ENCODE assay signal across 10 cellular contexts in genomic region chr20:54194724-54195438, GRCh38. TPM values are rescaled to one million over a fixed set of nuclear protein-coding genes. Genes with fewer than 3 reads are reported as not detected.
A peak's percentile ranks its signal among the peaks of the same experiment; 100 is the strongest.
DNase-seq lines count a peak whose midpoint lies in the region; FAIRE-seq and TF ChIP-seq lines count a peak whose summit lies in the region.
"Had no signal": no experiment of that assay in that cellular context is flagged by ENCODE, and none has a peak within 500 bp of the region (broad histone marks: within the 10 kb centered on the region; RNA-seq: fewer than 3 reads in every experiment).

No MANE protein-coding gene starts in this region.

- no peaks in the 10 kb centered on the region for H3K9me3 Mint-ChIP-seq in astrocyte (ENCODE audit: unreplicated experiment)

- H3K27ac ChIP-seq in astrocyte (ENCODE audit: low read depth, low read length) (no peak overlapping the region), neuronal stem cell (replicated peaks; ENCODE audit: low read length) (no peak overlapping the region)

- no peak overlapping the region for H3K4me3 Mint-ChIP-seq in astrocyte (ENCODE audit: unreplicated experiment)

- no peak overlapping the region for H2BK5ac ChIP-seq in neuronal stem cell (ENCODE audit: low read length)

- H3K23ac ChIP-seq in neuronal stem cell (ENCODE audit: low read depth, low read length, poor library complexity) = no peak overlapping the region

- H3K27me3 Mint-ChIP-seq in astrocyte (ENCODE audit: low read depth, unreplicated experiment) = peaks cover 1% of the 10 kb centered on the region

- H2BK15ac ChIP-seq in neuronal stem cell (ENCODE audit: low read length) = no peak overlapping the region

- H2BK12ac ChIP-seq in neuronal stem cell (ENCODE audit: low read length) = no peak overlapping the region

- H3K9ac ChIP-seq in astrocyte (ENCODE audit: low read length) = no peak overlapping the region
- no peak overlapping the region for H3K9ac ChIP-seq in neuronal stem cell (ENCODE audit: low read depth, low read length, poor library complexity)

- no peak overlapping the region for H3K4me3 ChIP-seq in astrocyte (ENCODE audit: insufficient read depth, low read depth, low read length)
- peak overlapping the region in 1 of 2 donors; percentile 68 for H3K4me3 ChIP-seq in neuronal stem cell (ENCODE audit: low read length in 2 of 2)

- H3K4me2 ChIP-seq in astrocyte (ENCODE audit: low read length) (no peak overlapping the region), neuronal stem cell (ENCODE audit: insufficient read depth, low read length, poor library complexity, severe bottlenecking) (no peak overlapping the region)

- H3K79me1 ChIP-seq in neuronal stem cell (ENCODE audit: low read depth, low read length) = no peaks in the 10 kb centered on the region

- H2AK5ac ChIP-seq in neuronal stem cell (ENCODE audit: low read depth, low read length) = peak overlapping the region; percentile 49

- no peak overlapping the region for H3K14ac ChIP-seq in neuronal stem cell (ENCODE audit: low read length)

- H3K36me3 ChIP-seq in astrocyte (ENCODE audit: insufficient read depth, low read length) = no peaks in the 10 kb centered on the region
- H3K36me3 ChIP-seq in neuronal stem cell (replicated peaks in 1 of 2; ENCODE audit: control insufficient read depth in 2 of 2, insufficient read depth in 2 of 2, low read length in 2 of 2) = peaks cover 0 to 2% of the 10 kb centered on the region in 2 donors

- no peak overlapping the region for H4K8ac ChIP-seq in neuronal stem cell (ENCODE audit: low read depth, low read length)

- FAIRE-seq in astrocyte (lab: Jason Lieb, UNC) = no peak

- H3K4me1 ChIP-seq in astrocyte (ENCODE audit: insufficient read depth, low read length) (no peaks in the 10 kb centered on the region), neuronal stem cell (ENCODE audit: control insufficient read depth in 2 of 2, insufficient read depth in 1 of 2, low read depth in 1 of 2, low read length in 2 of 2) (peaks cover 0 to 2% of the 10 kb centered on the region in 2 donors)

- no peak overlapping the region for H3K18ac ChIP-seq in neuronal stem cell (ENCODE audit: low read length)

- no peak overlapping the region for H2BK120ac ChIP-seq in neuronal stem cell (ENCODE audit: low read depth, low read length)

- H2AFZ ChIP-seq in astrocyte (ENCODE audit: low read depth, low read length) (no peak overlapping the region), neuronal stem cell (ENCODE audit: low read length) (no peak overlapping the region)

- no peak overlapping the region for H3K4ac ChIP-seq in neuronal stem cell (ENCODE audit: low read length)

- DNase-seq in HT-29 (ENCODE audit: low spot score) (peak; percentile 69), astrocyte (ENCODE audit: low read depth) (peak; percentile 18), neuronal stem cell (ENCODE audit: low spot score) (no peak), NOMO-1 treated with dmso at 0.1 percent for 144 hours (lab: John Stamatoyannopoulos, UW; ENCODE audit: unreplicated experiment) (no peak), NCI-H2081 (lab: John Stamatoyannopoulos, UW) (no peak)
- DNase-seq in activated CD4-positive, CD25-positive, alpha-beta regulatory T cell (lab: John Stamatoyannopoulos, UW) = no peak
- DNase-seq in activated CD4-positive, alpha-beta T cell treated with anti-CD3 and anti-CD28 coated beads, Interleukin-2, amount 50 U/mL, for 48 hours = no peak
- DNase-seq: activated T-cell treated with anti-CD3 and anti-CD28 coated beads, Interleukin-2, amount 50 U/mL, for 48 hours; NCI-H526 had no signal

- peak overlapping the region; percentile 26 for H3K27ac Mint-ChIP-seq in astrocyte (ENCODE audit: unreplicated experiment)

- no peaks in the 10 kb centered on the region for H3K27me3 ChIP-seq in astrocyte (ENCODE audit: insufficient read depth, low read length)
- peaks cover 0 to 5% (median 0%) of the 10 kb centered on the region in 3 experiments for H3K27me3 ChIP-seq in neuronal stem cell (ENCODE audit: control insufficient read depth in 3 of 3, insufficient read depth in 3 of 3, low read depth in 1 of 3, low read length in 3 of 3)

- no peaks in the 10 kb centered on the region for H4K20me1 ChIP-seq in astrocyte (ENCODE audit: insufficient read depth, low read length)

- H3K9me3 ChIP-seq in astrocyte (ENCODE audit: insufficient read depth, low read depth, low read length) (no peaks in the 10 kb centered on the region), neuronal stem cell (replicated peaks in 1 of 2; ENCODE audit: control insufficient read depth in 2 of 2, insufficient read depth in 1 of 2, low read depth in 1 of 2, low read length in 2 of 2) (no peaks in the 10 kb centered on the region)

- no peak overlapping the region for H4K91ac ChIP-seq in neuronal stem cell (ENCODE audit: low read depth, low read length, poor library complexity)

- no peaks in the 10 kb centered on the region for H3K79me2 ChIP-seq in astrocyte (ENCODE audit: insufficient read depth, low read length)

- no peaks in the 10 kb centered on the region for H3K36me3 Mint-ChIP-seq in astrocyte (ENCODE audit: low read depth, unreplicated experiment)

- no CpG with 5 or more reads among the region's 11 CpGs for WGBS in neuronal stem cell (ENCODE audit: extremely low coverage in 2 of 2, insufficient read length in 2 of 2, insufficient replicate concordance in 1 of 2), 2 donors

- TF ChIP-seq CTCF in GM12873 (IDR thresholded peaks at IDR 0.05; ENCODE audit: insufficient read depth, low read depth, low read length, missing control alignments) = peak; percentile 40
- peak; percentile 15 for TF ChIP-seq CTCF in astrocyte (IDR thresholded peaks at IDR 0.05; ENCODE audit: insufficient read depth, low read depth, low read length)

- H3K4me1 Mint-ChIP-seq in astrocyte (ENCODE audit: low read depth, unreplicated experiment) = peaks cover 11% of the 10 kb centered on the region

RNA-seq across cellular contexts. Expression of gene PFDN4, which starts 13.0 kb away (rescaled TPM):
- total RNA-seq in HT-29 (2014; rRNA removed; shearing (Covaris generic)) = 26.8 and 27.9 TPM in 2 replicates
- total RNA-seq in astrocyte = 28.3 and 35.2 TPM in 2 replicates
- 149 TPM for polyA plus RNA-seq in neuronal stem cell (2013, experiment 1 of 2)
- polyA plus RNA-seq in neuronal stem cell (2013, experiment 2 of 2) = 155 TPM

RNA-seq across cellular contexts. Expression of gene CYP24A1, which starts 21.1 kb away (rescaled TPM):
- total RNA-seq in HT-29 (2014; rRNA removed; shearing (Covaris generic)) = 1.1 and 1.9 TPM in 2 replicates
- 0.60 and 0.73 TPM in 2 replicates for total RNA-seq in astrocyte
- polyA plus RNA-seq in neuronal stem cell (2013, experiment 1 of 2) = not detected
- not detected for polyA plus RNA-seq in neuronal stem cell (2013, experiment 2 of 2)

Comparison
In these comparisons a context has a peak if more than half of its experiments do, and no peak if none do; other contexts are left out.
1. DNase-seq: peak in HT-29 (single experiment) and astrocyte (single experiment); none in neuronal stem cell (single experiment), NOMO-1 treated with dmso at 0.1 percent for 144 hours (single experiment), activated CD4-positive, CD25-positive, alpha-beta regulatory T cell (0 of 4), NCI-H2081 (0 of 2) and activated CD4-positive, alpha-beta T cell treated with anti-CD3 and anti-CD28 coated beads, Interleukin-2, amount 50 U/mL, for 48 hours (0 of 2).